8 cellular contexts compared by ENCODE assay signal in the genomic region with DNA sequence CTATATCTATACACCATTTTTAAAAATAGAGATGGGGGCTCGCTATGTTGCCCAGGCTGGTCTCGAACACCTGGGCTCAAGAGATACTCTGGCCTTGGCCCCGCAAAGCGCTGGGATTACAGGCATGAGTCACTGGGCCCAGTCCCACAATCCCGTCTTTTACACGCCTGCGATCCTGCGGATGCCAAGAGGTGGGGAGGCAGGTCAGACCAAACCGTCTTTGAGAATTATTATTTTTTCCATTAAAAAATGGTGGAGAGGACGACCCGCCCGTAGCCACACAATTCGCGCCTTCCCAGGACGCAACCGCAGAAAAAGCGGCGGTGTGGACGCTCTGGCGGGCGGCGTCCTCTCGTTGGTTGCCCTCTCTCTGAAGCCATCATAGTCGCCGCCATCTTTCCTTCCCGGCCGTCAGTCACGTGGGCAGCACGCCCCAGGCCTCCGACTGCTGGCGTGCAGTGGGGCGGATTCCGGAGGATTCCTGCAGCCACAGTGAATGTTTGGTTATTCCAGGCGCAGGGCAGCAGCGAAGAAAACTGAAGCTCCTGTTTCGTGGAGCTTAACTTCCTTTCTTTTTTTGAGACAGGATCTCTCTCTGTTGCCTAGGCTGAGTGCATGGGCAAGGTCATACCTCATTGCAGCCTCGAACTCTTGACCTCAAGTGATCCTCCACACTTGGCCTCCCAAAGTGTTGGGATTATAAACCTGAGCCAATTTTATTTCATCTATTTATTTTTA. TPM values are rescaled to one million over a fixed set of nuclear protein-coding genes. Genes with fewer than 3 reads are reported as not detected.
A peak's percentile ranks its signal among the peaks of the same experiment; 100 is the strongest.
DNase-seq lines count a peak whose midpoint lies in the region; ATAC-seq and TF ChIP-seq lines count a peak whose summit lies in the region.

No MANE protein-coding gene starts in this region.

- peak overlapping the region; percentile 82 for H3K9ac ChIP-seq in H9 (ENCODE audit: extremely low read depth, insufficient read length, low read length)

- H3K4ac ChIP-seq in H9 (ENCODE audit: low read depth, low read length), result no peak overlapping the region; the same call in 1 of the 2 replicates

- no peak overlapping the region for H4K91ac ChIP-seq in H9 (ENCODE audit: insufficient read length, low read depth, low read length)

- peak overlapping the region; percentile 59 to 82 for H3K4me3 Mint-ChIP-seq in H9

- peak overlapping the region; percentile 63 for H3K4me3 ChIP-seq in coronary artery

- H2BK20ac ChIP-seq in H9 (ENCODE audit: low read depth, low read length, poor library complexity, severe bottlenecking), result no peak overlapping the region

- DNase-seq in DMS 273 (lab: John Stamatoyannopoulos, UW; ENCODE audit: unreplicated experiment) (peak; percentile 96), H9 (peak; percentile 95), NCI-H2227 (lab: John Stamatoyannopoulos, UW; ENCODE audit: unreplicated experiment) (peak; percentile 98), coronary artery (ENCODE audit: low spot score) (peak; percentile 91), left lobe of liver (ENCODE audit: low spot score) (peak; percentile 88), OCI-M2 (lab: John Stamatoyannopoulos, UW; ENCODE audit: unreplicated experiment) (no peak)
- peak; percentile 73 for DNase-seq in activated CD4-positive, alpha-beta T cell treated with anti-CD3 and anti-CD28 coated beads, Interleukin-2, amount 50 U/mL, for 1 hour
- DNase-seq in stimulated activated CD4-positive, alpha-beta T cell treated with anti-CD3 and anti-CD28 coated beads, Interleukin-1b, Interleukin-23, amount 100 ng/mL, for 24 hours (ENCODE audit: low read depth in 4 of 4, low spot score in 1 of 4), result peak; percentile 46 to 72 (median 67)

- H2BK120ac ChIP-seq in H9 (ENCODE audit: low read depth, low read length, poor library complexity, severe bottlenecking), result peak overlapping the region; percentile 83

- no peak overlapping the region for H4K8ac ChIP-seq in H9 (replicated peaks; ENCODE audit: insufficient read length, low read depth, low read length)

- H3K14ac ChIP-seq in H9 (ENCODE audit: insufficient read depth, low read length), result peak overlapping the region; percentile 91; the same call in 1 of the 2 replicates

- H3K36me3 Mint-ChIP-seq in H9 (ENCODE audit: insufficient read depth in 1 of 3, low read depth in 3 of 3), result peaks cover 6 to 8% (median 6%) of the 10 kb centered on the region in 3 experiments; a peak in 6 of 7 replicates

- no peak overlapping the region for H3K56ac ChIP-seq in H9 (ENCODE audit: insufficient read length, low read depth, low read length)

- peak; percentile 78 for ATAC-seq in left lobe of liver

- H3K23ac ChIP-seq in H9 (ENCODE audit: insufficient read length, low read depth, low read length), result no peak overlapping the region

- H4K5ac ChIP-seq in H9 (ENCODE audit: insufficient read length, low read depth, low read length), result peak overlapping the region; percentile 38

- no peaks in the 10 kb centered on the region for H3K27me3 ChIP-seq in H9 (ENCODE audit: insufficient read depth, low read length)

- peak overlapping the region; percentile 59 for H3K4me2 ChIP-seq in H9 (ENCODE audit: insufficient read depth, insufficient read length, low read length)

- no peak overlapping the region for H2BK15ac ChIP-seq in H9 (ENCODE audit: low read depth, low read length)

- H3K27me3 Mint-ChIP-seq in H9 (ENCODE audit: low read depth), result no peaks in the 10 kb centered on the region

- H3K79me1 ChIP-seq in H9 (ENCODE audit: insufficient read depth, low read depth, low read length, poor library complexity, severe bottlenecking), result no peaks in the 10 kb centered on the region

- H2AK5ac ChIP-seq in H9 (ENCODE audit: insufficient read length, low read length), result no peak overlapping the region

- no CpG with 5 or more reads among the region's 37 CpGs for whole genome bisulfite sequencing in H9 (ENCODE audit: extremely low coverage, insufficient read length, low lambda C conversion rate)

- peaks cover 4% of the 10 kb centered on the region for H3K23me2 ChIP-seq in H9 (ENCODE audit: insufficient read length, low read depth, low read length, poor library complexity, severe bottlenecking)

- no peaks in the 10 kb centered on the region for H3K9me3 Mint-ChIP-seq in H9

- H3K4me1 ChIP-seq in H9 (ENCODE audit: insufficient read depth, low read length), result peaks cover 3% of the 10 kb centered on the region; the same call in 1 of the 2 replicates

- H2BK5ac ChIP-seq in H9 (ENCODE audit: insufficient read length, low read length), result no peak overlapping the region

- H3K79me2 ChIP-seq in H9 (ENCODE audit: insufficient read depth, low read length), result no peaks in the 10 kb centered on the region

- no peak overlapping the region for H2BK12ac ChIP-seq in H9 (ENCODE audit: insufficient read length, low read depth, low read length)

- no peak for TF ChIP-seq CTCF in H9 (conservative IDR thresholded peaks at IDR 0.05)
- no peak for TF ChIP-seq CTCF in coronary artery (IDR thresholded peaks at IDR 0.05)

- H3K9me3 ChIP-seq in H9 (ENCODE audit: control insufficient read depth, low read depth, low read length), result no peaks in the 10 kb centered on the region

- H3K27ac ChIP-seq in H9 (ENCODE audit: insufficient read length, low read depth, low read length) (peak overlapping the region; percentile 89), coronary artery (peak overlapping the region; percentile 32 to 80)

- peak overlapping the region; percentile 97 to 99 (median 98) for H3K27ac Mint-ChIP-seq in H9

- no peak overlapping the region for H2AFZ ChIP-seq in H9 (ENCODE audit: low read length)

- H3K18ac ChIP-seq in H9 (ENCODE audit: insufficient read length, low read depth, low read length), result peak overlapping the region; percentile 93

- no peaks in the 10 kb centered on the region for H4K20me1 ChIP-seq in H9 (ENCODE audit: control insufficient read depth, insufficient read depth, insufficient read length)

- peaks cover 32 to 34% of the 10 kb centered on the region in 2 experiments for H3K4me1 Mint-ChIP-seq in H9

- no peak overlapping the region for H3T11ph ChIP-seq in H9 (ENCODE audit: low read length)

RNA-seq across cellular contexts. Expression of a gene that starts 9.9 kb away (rescaled TPM):
- total RNA-seq in H9 (2021) (132 and 135 TPM in 2 replicates), left lobe of liver (48.8 TPM)

RNA-seq across cellular contexts. Expression of a gene that starts 15.2 kb away (rescaled TPM):
- total RNA-seq in H9 (2021) (42.3 and 43.0 TPM in 2 replicates), left lobe of liver (10.1 TPM)

RNA-seq across cellular contexts. Expression of a gene that starts 29.9 kb away (rescaled TPM):
- total RNA-seq in H9 (2021), result 120 and 122 TPM in 2 replicates
- total RNA-seq in left lobe of liver, result 24.6 TPM

RNA-seq across cellular contexts. Expression of a gene that starts 37.6 kb away (rescaled TPM):
- 373 and 382 TPM in 2 replicates for total RNA-seq in H9 (2021)
- 53.9 TPM for total RNA-seq in left lobe of liver

RNA-seq across cellular contexts. Expression of a gene that starts 52.2 kb away (rescaled TPM):
- total RNA-seq in H9 (2021), result 4.3 and 4.6 TPM in 2 replicates
- 1.8 TPM for total RNA-seq in left lobe of liver
